In genomic region chr19:17648097-17648660, GRCh38 we compare ENCODE assay signal across 21 cellular contexts. TPM values are rescaled to one million over a fixed set of nuclear protein-coding genes. Genes with fewer than 3 reads are reported as not detected.
DNase-seq lines count a peak whose midpoint lies in the region; ATAC-seq, FAIRE-seq and TF ChIP-seq lines count a peak whose summit lies in the region.
"Had no signal": no experiment of that assay in that cellular context is flagged by ENCODE, and none has a peak within 500 bp of the region (broad histone marks: within the 10 kb centered on the region; RNA-seq: fewer than 3 reads in every experiment).

No MANE protein-coding gene starts in this region.

- no peak overlapping the region for H3T11ph ChIP-seq in H9 (ENCODE audit: low read length)

- in situ Hi-C loops in K562 (cut with MboI), result no loop called here

- H3K27ac Mint-ChIP-seq in activated CD4-positive, alpha-beta T cell treated with anti-CD3 and anti-CD28 coated beads, Interleukin-2, amount 10 ng/mL, durations not matched to agents 7 days and 5 days, result no peak overlapping the region
- no peak overlapping the region for H3K27ac Mint-ChIP-seq in H9
- H3K27ac Mint-ChIP-seq: HFFc6 had no signal

- no peaks in the 10 kb centered on the region for H3K79me2 ChIP-seq in H9 (ENCODE audit: insufficient read depth, low read length)
- H3K79me2 ChIP-seq in K562 (ENCODE audit: control insufficient read depth, insufficient read depth, low read length), result no peaks in the 10 kb centered on the region
- no peaks in the 10 kb centered on the region for H3K79me2 ChIP-seq in osteoblast (ENCODE audit: insufficient read depth, low read length)

- H2AFZ ChIP-seq in H9 (ENCODE audit: low read length) (no peak overlapping the region), K562 (ENCODE audit: low read depth, low read length) (peak overlapping the region; percentile 68), osteoblast (ENCODE audit: low read length) (no peak overlapping the region)

- no peak for TF ChIP-seq EP300 in K562 (IDR thresholded peaks at IDR 0.05; ENCODE audit: low read length)

- no peak overlapping the region for H3K4me3 Mint-ChIP-seq in activated CD4-positive, alpha-beta T cell treated with anti-CD3 and anti-CD28 coated beads, Interleukin-2, amount 10 ng/mL, durations not matched to agents 7 days and 5 days
- H3K4me3 Mint-ChIP-seq in H9, result no peak overlapping the region
- H3K4me3 Mint-ChIP-seq: HFFc6 had no signal

- no peak for TF ChIP-seq RAD21 in K562 (CRISPR knock-in tag; conservative IDR thresholded peaks at IDR 0.05 in 1 of 2, IDR thresholded peaks at IDR 0.05 in 1 of 2)

- H3K27me3 ChIP-seq in H9 (ENCODE audit: insufficient read depth, low read length) (no peaks in the 10 kb centered on the region), K562 (ENCODE audit: control insufficient read depth in 2 of 2, insufficient read depth in 2 of 2, low read length in 2 of 2) (peaks cover 13 to 40% of the 10 kb centered on the region in 2 experiments; a peak in 4 of 5 replicates), osteoblast (ENCODE audit: insufficient read depth, low read length) (no peaks in the 10 kb centered on the region)
- H3K27me3 ChIP-seq: SJCRH30 had no signal

- no peak overlapping the region for H3K4me2 ChIP-seq in H9 (ENCODE audit: insufficient read depth, insufficient read length, low read length)
- peak overlapping the region; percentile 58 for H3K4me2 ChIP-seq in K562 (ENCODE audit: insufficient read depth, low read length)
- no peak overlapping the region for H3K4me2 ChIP-seq in osteoblast (ENCODE audit: insufficient read depth, low read length)

- H3K14ac ChIP-seq in H9 (ENCODE audit: insufficient read depth, low read length), result no peak overlapping the region; the same call in 1 of the 2 replicates

- ATAC-seq in K562 (peak; percentile 94), HG03342 (IDR thresholded peaks at IDR 0.05; ENCODE audit: unreplicated experiment) (no peak), HG03175 (IDR thresholded peaks at IDR 0.05; ENCODE audit: unreplicated experiment) (no peak)
- ATAC-seq: GM12878, HepG2 had no signal

- no peak overlapping the region for H3K56ac ChIP-seq in H9 (ENCODE audit: insufficient read length, low read depth, low read length)

- no peak overlapping the region for H4K5ac ChIP-seq in H9 (ENCODE audit: insufficient read length, low read depth, low read length)

- no peak overlapping the region for H3K23ac ChIP-seq in H9 (ENCODE audit: insufficient read length, low read depth, low read length)

- CTCF ChIA-PET in activated CD4-positive, alpha-beta T cell treated with anti-CD3 and anti-CD28 coated beads, Interleukin-2, amount 10 ng/mL, durations not matched to agents 7 days and 5 days (lab: Charles Lee), result no interaction called here
- CTCF ChIA-PET in K562 (lab: Yijun Ruan, JAX; ENCODE audit: low intra/inter-chr PET ratio), result interaction anchor here (0.8 kb wide), 1 partner anchor 198 kb away, joined by 3 read pairs; no protein-coding TSS in a partner anchor

- H3K36me3 ChIP-seq in K562 (ENCODE audit: control insufficient read depth, insufficient read depth, low read length), result no peaks in the 10 kb centered on the region
- no peaks in the 10 kb centered on the region for H3K36me3 ChIP-seq in osteoblast (ENCODE audit: insufficient read depth, low read length)
- H3K36me3 ChIP-seq: SJCRH30 had no signal

- no peak overlapping the region for H2BK120ac ChIP-seq in H9 (ENCODE audit: low read depth, low read length, poor library complexity, severe bottlenecking)

- no peaks in the 10 kb centered on the region for H3K36me3 Mint-ChIP-seq in activated CD4-positive, alpha-beta T cell treated with anti-CD3 and anti-CD28 coated beads, Interleukin-2, amount 10 ng/mL, durations not matched to agents 7 days and 5 days (ENCODE audit: low read depth)
- H3K36me3 Mint-ChIP-seq in H9 (ENCODE audit: insufficient read depth in 1 of 3, low read depth in 3 of 3), result peaks cover 30 to 52% (median 44%) of the 10 kb centered on the region in 3 experiments

- H4K20me1 ChIP-seq in H9 (ENCODE audit: control insufficient read depth, insufficient read depth, insufficient read length) (no peaks in the 10 kb centered on the region), K562 (replicated peaks; ENCODE audit: control insufficient read depth, insufficient read depth, low read length) (peaks cover 5% of the 10 kb centered on the region), osteoblast (ENCODE audit: insufficient read depth, low read length) (no peaks in the 10 kb centered on the region)

- TF ChIP-seq CTCF in H9 (conservative IDR thresholded peaks at IDR 0.05) (no peak), K562 (IDR thresholded peaks at IDR 0.05 in 2 of 3, conservative IDR thresholded peaks at IDR 0.05 in 1 of 3; ENCODE audit: insufficient read depth in 2 of 3, low read depth in 1 of 3, low read length in 3 of 3) (no peak), osteoblast (IDR thresholded peaks at IDR 0.05; ENCODE audit: extremely low read depth, low read depth, low read length) (no peak)

- H3K27ac ChIP-seq in H9 (ENCODE audit: insufficient read length, low read depth, low read length) (no peak overlapping the region), K562 (ENCODE audit: extremely low read depth, low read depth, low read length) (no peak overlapping the region), osteoblast (ENCODE audit: low read depth, low read length) (no peak overlapping the region)
- H3K27ac ChIP-seq: SJCRH30 had no signal

- no peak overlapping the region for H4K8ac ChIP-seq in H9 (replicated peaks; ENCODE audit: insufficient read length, low read depth, low read length)

- H3K23me2 ChIP-seq in H9 (ENCODE audit: insufficient read length, low read depth, low read length, poor library complexity, severe bottlenecking), result no peaks in the 10 kb centered on the region

- peak; percentile 22 for DNase-seq in activated CD4-positive, alpha-beta T cell treated with anti-CD3 and anti-CD28 coated beads for 48 hours
- DNase-seq in activated CD4-positive, alpha-beta T cell treated with anti-CD3 and anti-CD28 coated beads, Interleukin-2, amount 10 ng/mL, durations not matched to agents 7 days and 5 days, result no peak
- peak; percentile 68 for DNase-seq in H9
- DNase-seq in K562 (ENCODE audit: extremely low read depth in 1 of 4, low spot score in 3 of 4), result peak; percentile 70 to 97 (median 94)
- DNase-seq in osteoblast (ENCODE audit: insufficient read length, low spot score, missing footprints), result peak; percentile 39
- DNase-seq in AG20443 (ENCODE audit: low spot score), result no peak
- DNase-seq: DMS53, HFFc6, MM.1S, NCI-H1105 treated with DMSO at 0.1 percent for 48 hours, NCI-H187, NCI-H446, NCI-H774, RPMI8226, SJCRH30 had no signal

- H3K18ac ChIP-seq in H9 (ENCODE audit: insufficient read length, low read depth, low read length), result no peak overlapping the region

- POLR2A ChIA-PET in activated CD4-positive, alpha-beta T cell treated with anti-CD3 and anti-CD28 coated beads, Interleukin-2, amount 10 ng/mL, durations not matched to agents 7 days and 5 days (lab: Charles Lee), result no interaction called here
- POLR2A ChIA-PET in K562 (lab: Yijun Ruan, JAX), result no interaction called here

- H2BK12ac ChIP-seq in H9 (ENCODE audit: insufficient read length, low read depth, low read length), result no peak overlapping the region

- H3K9ac ChIP-seq in H9 (ENCODE audit: extremely low read depth, insufficient read length, low read length) (no peak overlapping the region), K562 (ENCODE audit: insufficient read depth in 1 of 2, low read depth in 2 of 2, low read length in 2 of 2) (peak overlapping the region in 1 of 2 experiments; percentile 79; a peak in 2 of 4 replicates)

- no peaks in the 10 kb centered on the region for H3K9me3 Mint-ChIP-seq in activated CD4-positive, alpha-beta T cell treated with anti-CD3 and anti-CD28 coated beads, Interleukin-2, amount 10 ng/mL, durations not matched to agents 7 days and 5 days
- no peaks in the 10 kb centered on the region for H3K9me3 Mint-ChIP-seq in H9
- H3K9me3 Mint-ChIP-seq: HFFc6 had no signal

- BruUV-seq in K562 (replicated peaks; lab: Mats Ljungman, UMichigan), result no TSS peak

- H2AK5ac ChIP-seq in H9 (ENCODE audit: insufficient read length, low read length), result no peak overlapping the region

- no peak for TF ChIP-seq POLR2A in K562 (conservative IDR thresholded peaks at IDR 0.05)

- intact Hi-C loops in K562 (cut with micrococcal nuclease), result no loop called here

- H3K9me1 ChIP-seq in K562 (ENCODE audit: control insufficient read depth, insufficient read depth, low read length), result no peaks in the 10 kb centered on the region

- H3K4me1 ChIP-seq in H9 (ENCODE audit: insufficient read depth, low read length) (no peaks in the 10 kb centered on the region), K562 (replicated peaks in 1 of 2; ENCODE audit: control insufficient read depth in 2 of 2, insufficient read depth in 2 of 2, low read length in 2 of 2) (peaks cover 0 to 25% of the 10 kb centered on the region in 2 experiments; a peak in 3 of 5 replicates), osteoblast (ENCODE audit: insufficient read depth, low read length) (no peaks in the 10 kb centered on the region)
- H3K4me1 ChIP-seq: SJCRH30 had no signal

- H4K91ac ChIP-seq in H9 (ENCODE audit: insufficient read length, low read depth, low read length), result no peak overlapping the region

- H3K79me1 ChIP-seq in H9 (ENCODE audit: insufficient read depth, low read depth, low read length, poor library complexity, severe bottlenecking), result no peaks in the 10 kb centered on the region

- no peak overlapping the region for H3K4ac ChIP-seq in H9 (ENCODE audit: low read depth, low read length)

- H2BK20ac ChIP-seq in H9 (ENCODE audit: low read depth, low read length, poor library complexity, severe bottlenecking), result no peak overlapping the region

- H3K27me3 Mint-ChIP-seq in activated CD4-positive, alpha-beta T cell treated with anti-CD3 and anti-CD28 coated beads, Interleukin-2, amount 10 ng/mL, durations not matched to agents 7 days and 5 days, result no peaks in the 10 kb centered on the region
- no peaks in the 10 kb centered on the region; the same call in 1 of the 2 replicates for H3K27me3 Mint-ChIP-seq in H9 (ENCODE audit: low read depth)

- WGBS in H9 (ENCODE audit: extremely low coverage, insufficient read length, low lambda C conversion rate), result no CpG with 5 or more reads among the region's 32 CpGs
- WGBS in K562 (ENCODE audit: insufficient coverage, low coverage, missing lambda C conversion rate), result 19% methylated on average over 27 of the region's 32 CpGs

- FAIRE-seq in K562 (lab: Jason Lieb, UNC), result no peak
- FAIRE-seq: A204.1, GM12878, GM18507, HepG2 had no signal

- H2BK5ac ChIP-seq in H9 (ENCODE audit: insufficient read length, low read length), result no peak overlapping the region

- no peaks in the 10 kb centered on the region for H3K4me1 Mint-ChIP-seq in activated CD4-positive, alpha-beta T cell treated with anti-CD3 and anti-CD28 coated beads, Interleukin-2, amount 10 ng/mL, durations not matched to agents 7 days and 5 days
- H3K4me1 Mint-ChIP-seq in H9, result peaks cover 0 to 9% of the 10 kb centered on the region in 2 experiments; a peak in 2 of 4 replicates

- no peaks in the 10 kb centered on the region for H3K9me3 ChIP-seq in H9 (ENCODE audit: control insufficient read depth, low read depth, low read length)
- H3K9me3 ChIP-seq in K562 (replicated peaks; ENCODE audit: control insufficient read depth, insufficient read depth, low read depth, low read length), result no peaks in the 10 kb centered on the region
- H3K9me3 ChIP-seq in osteoblast (ENCODE audit: low read depth, low read length), result no peaks in the 10 kb centered on the region
- H3K9me3 ChIP-seq: SJCRH30 had no signal

- peak overlapping the region; percentile 24; the same call in 1 of the 2 replicates for H3K4me3 ChIP-seq in K562
- no peak overlapping the region for H3K4me3 ChIP-seq in osteoblast (ENCODE audit: insufficient read depth, low read length)
- H3K4me3 ChIP-seq: GM12878, SJCRH30 had no signal

- H2BK15ac ChIP-seq in H9 (ENCODE audit: low read depth, low read length), result no peak overlapping the region

RNA-seq across cellular contexts. Expression of gene UNC13A, which starts 40.0 kb away (rescaled TPM):
- under 1 TPM; 0.02 to 0.04 TPM for total RNA-seq in activated CD4-positive, alpha-beta T cell treated with anti-CD3 and anti-CD28 coated beads, Interleukin-2, amount 10 ng/mL, durations not matched to agents 7 days and 5 days
- total RNA-seq in H9 (2021) (21.6 and 22.2 TPM in 2 replicates), K562 (2014; rRNA removed) (0.24 and 0.27 TPM in 2 replicates), K562 (2014; rRNA removed; fragmentation: Illumina TruSeq; extraction: Trizol) (0.18 and 0.19 TPM in 2 replicates), K562 (2015; rRNA removed; fragmentation: Illumina TruSeq; extraction: Trizol) (0.15 and 0.25 TPM in 2 replicates), K562 (2021) (0.13 and 0.38 TPM in 2 replicates), osteoblast (under 0.01 TPM in 2 replicates)
- 5.0 and 12.3 TPM in 2 replicates for total RNA-seq in K562 (2011; cell fraction: chromatin; rRNA removed; ENCODE audit: low replicate concordance)
- 2.5 and 5.7 TPM in 2 replicates for total RNA-seq in K562 (2011; cell fraction: nucleolus; rRNA removed)
- total RNA-seq in K562 (2011; cell fraction: nucleoplasm; rRNA removed), result 2.9 and 4.6 TPM in 2 replicates
- polyA plus RNA-seq in K562 (2011; rRNA removed) (0.34 and 1.0 TPM in 2 replicates), K562 (2014; fragmentation: Illumina TruSeq; extraction: Trizol) (0.28 and 0.31 TPM in 2 replicates), K562 (2014; fragmentation: Nextera tagmentation; extraction: Ambion mirVana) (under 1 TPM; 0.03 to 0.04 TPM), K562 (2014; rRNA removed) (0.16 and 0.20 TPM in 2 replicates)
- polyA plus RNA-seq in K562 (2011; cell fraction: cytosol; rRNA removed), result 0.24 and 0.81 TPM in 2 replicates
- 1.5 and 8.3 TPM in 2 replicates for polyA plus RNA-seq in K562 (2011; cell fraction: nucleus; rRNA removed)
- 0.28 and 0.66 TPM in 2 replicates for polyA plus RNA-seq in K562 (2012)
- 0.63 and 1.4 TPM in 2 replicates for polyA minus RNA-seq in K562 (2011; rRNA and poly(A)+ RNA removed)
- 0.27 and 0.95 TPM in 2 replicates for polyA minus RNA-seq in K562 (2011; cell fraction: cytosol; rRNA and poly(A)+ RNA removed)
- 1.1 and 2.3 TPM in 2 replicates for polyA minus RNA-seq in K562 (2011; cell fraction: nucleus; rRNA and poly(A)+ RNA removed)

Comparison
In these comparisons a context has a peak if more than half of its experiments do, and no peak if none do; other contexts are left out.
1. DNase-seq: peak in activated CD4-positive, alpha-beta T cell treated with anti-CD3 and anti-CD28 coated beads for 48 hours (single experiment), H9 (single experiment), K562 (4 of 4) and osteoblast (single experiment); none in activated CD4-positive, alpha-beta T cell treated with anti-CD3 and anti-CD28 coated beads, Interleukin-2, amount 10 ng/mL, durations not matched to agents 7 days and 5 days (single experiment) and AG20443 (single experiment).